8 cellular contexts compared by ENCODE assay signal in genomic region chr14:25132734-25133422, GRCh38.
DNase-seq lines count a peak whose midpoint lies in the region; ATAC-seq and TF ChIP-seq lines count a peak whose summit lies in the region.

No MANE protein-coding gene starts in this region.

- TF ChIP-seq CTCF in C4-2B (conservative IDR thresholded peaks at IDR 0.05) = peak; percentile 85
- TF ChIP-seq CTCF in activated CD8-positive, alpha-beta T cell treated with anti-CD3 and anti-CD28 coated beads for 36 hours (IDR thresholded peaks at IDR 0.05) = peak; percentile 77
- TF ChIP-seq CTCF in mucosa of descending colon (IDR thresholded peaks at IDR 0.05) = peak; percentile 63

- ATAC-seq in GM19328 (IDR thresholded peaks at IDR 0.05; ENCODE audit: unreplicated experiment) (peak; percentile 62), HG03469 (IDR thresholded peaks at IDR 0.05; ENCODE audit: unreplicated experiment) (peak; percentile 82), mucosa of descending colon (peak; percentile 100)
- peak; percentile 96 for ATAC-seq in activated CD8-positive, alpha-beta T cell treated with anti-CD3 and anti-CD28 coated beads for 36 hours

- CTCF ChIA-PET in activated CD8-positive, alpha-beta T cell treated with anti-CD3 and anti-CD28 coated beads for 36 hours (lab: Charles Lee) = interaction anchor here (0.6 to 3.2 kb wide), 27 partner anchors 9 to 444 kb away, joined by 3 to 18 read pairs (median 4); no protein-coding TSS in a partner anchor

- DNase-seq in NCI-H774 (lab: John Stamatoyannopoulos, UW) = peak; percentile 71
- DNase-seq in activated CD8-positive, alpha-beta T cell treated with anti-CD3 and anti-CD28 coated beads for 36 hours = peak; percentile 62
- DNase-seq in erythroblast (lab: John Stamatoyannopoulos, UW) = peak; percentile 44 to 68
- DNase-seq in mucosa of descending colon = peak; percentile 62 to 68 (median 64)
- DNase-seq in stimulated activated naive CD4-positive, alpha-beta T cell treated with Interleukin-2 at 50 U/mL for 16 hours (lab: John Stamatoyannopoulos, UW) = peak; percentile 19

- no peaks in the 10 kb centered on the region for H3K4me1 ChIP-seq in mucosa of descending colon (ENCODE audit: low read depth)

- H3K4me3 ChIP-seq in mucosa of descending colon = no peak overlapping the region

- no peak overlapping the region for H3K27ac Mint-ChIP-seq in activated CD8-positive, alpha-beta T cell treated with anti-CD3 and anti-CD28 coated beads for 36 hours

- no peak overlapping the region for H3K27ac ChIP-seq in C4-2B

- peaks cover 33% of the 10 kb centered on the region for H3K27me3 Mint-ChIP-seq in activated CD8-positive, alpha-beta T cell treated with anti-CD3 and anti-CD28 coated beads for 36 hours

- no peak overlapping the region for H3K4me3 Mint-ChIP-seq in activated CD8-positive, alpha-beta T cell treated with anti-CD3 and anti-CD28 coated beads for 36 hours

- peaks cover 4% of the 10 kb centered on the region for H3K4me1 Mint-ChIP-seq in activated CD8-positive, alpha-beta T cell treated with anti-CD3 and anti-CD28 coated beads for 36 hours (ENCODE audit: low read depth)

- H3K36me3 Mint-ChIP-seq in activated CD8-positive, alpha-beta T cell treated with anti-CD3 and anti-CD28 coated beads for 36 hours (ENCODE audit: low read depth) = no peaks in the 10 kb centered on the region

- TF ChIP-seq POLR2A in erythroblast (IDR thresholded peaks at IDR 0.05; ENCODE audit: low read length) = no peak

- no peaks in the 10 kb centered on the region for H3K9me3 ChIP-seq in mucosa of descending colon

- H3K36me3 ChIP-seq in mucosa of descending colon (ENCODE audit: low read depth) = no peaks in the 10 kb centered on the region

- no peaks in the 10 kb centered on the region for H3K9me3 Mint-ChIP-seq in activated CD8-positive, alpha-beta T cell treated with anti-CD3 and anti-CD28 coated beads for 36 hours

- POLR2A ChIA-PET in activated CD8-positive, alpha-beta T cell treated with anti-CD3 and anti-CD28 coated beads for 36 hours (lab: Charles Lee) = no interaction called here

- intact Hi-C loops in activated CD8-positive, alpha-beta T cell treated with anti-CD3 and anti-CD28 coated beads for 36 hours (cut with micrococcal nuclease) = loop anchor here (5.0 kb wide), 1 partner anchor 421 kb away; no protein-coding TSS in a partner anchor
- intact Hi-C loops in mucosa of descending colon (cut with DNase I, micrococcal nuclease) = loop anchor here in 1 of 2 donors (10.0 kb wide), 1 partner anchor 328 kb away; no protein-coding TSS in a partner anchor

Comparison
In these comparisons a context has a peak if more than half of its experiments do, and no peak if none do; other contexts are left out.
1. DNase-seq: peak in every context shown above with its lines; median percentile 71 in NCI-H774; 64 in mucosa of descending colon; 62 in activated CD8-positive, alpha-beta T cell treated with anti-CD3 and anti-CD28 coated beads for 36 hours; 56 in erythroblast; 19 in stimulated activated naive CD4-positive, alpha-beta T cell treated with Interleukin-2 at 50 U/mL for 16 hours.